ENCODE assay signal across 21 cellular contexts in the genomic region with DNA sequence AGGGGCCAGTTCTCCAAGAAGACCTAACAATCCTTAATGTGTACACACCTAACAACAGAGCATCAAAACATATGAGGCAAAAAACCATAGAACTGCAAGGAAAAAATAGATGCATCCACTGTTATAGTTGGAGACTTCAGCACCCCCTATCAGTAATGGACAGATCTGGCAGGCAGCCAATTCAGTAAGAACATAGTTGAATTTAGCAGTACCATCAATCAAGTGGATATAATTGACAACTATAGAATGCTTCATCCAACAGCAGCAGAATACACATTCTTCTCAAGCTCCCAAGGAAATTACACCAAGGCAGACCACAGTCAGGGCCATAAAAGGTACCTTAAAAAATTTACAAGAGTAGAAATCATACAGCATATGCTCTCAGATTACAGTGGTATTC. TPM values are rescaled to one million over a fixed set of nuclear protein-coding genes. Genes with fewer than 3 reads are reported as not detected.
DNase-seq lines count a peak whose midpoint lies in the region; ATAC-seq lines count a peak whose summit lies in the region.
"Had no signal": no experiment of that assay in that cellular context is flagged by ENCODE, and none has a peak within 500 bp of the region (broad histone marks: within the 10 kb centered on the region; RNA-seq: fewer than 3 reads in every experiment).

No MANE protein-coding gene starts in this region.

- ATAC-seq in GM21447 (IDR thresholded peaks at IDR 0.05; ENCODE audit: unreplicated experiment) (no peak), HG03439 (IDR thresholded peaks at IDR 0.05; ENCODE audit: unreplicated experiment) (no peak)
- ATAC-seq: left colon had no signal

- DNase-seq in NCI-H748 (lab: John Stamatoyannopoulos, UW; ENCODE audit: unreplicated experiment) = peak; percentile 68
- DNase-seq in NCI-H748 treated with DMSO at 0.1 percent for 48 hours (lab: John Stamatoyannopoulos, UW) = no peak
- DNase-seq in NCI-H1417 (lab: John Stamatoyannopoulos, UW) = peak in 2 of 3 experiments; percentile 29 to 82
- DNase-seq in RKO (ENCODE audit: low spot score) = peak; percentile 15
- peak; percentile 38 to 57 for DNase-seq in lung microvascular endothelial cell (ENCODE audit: low read depth in 2 of 2)
- no peak for DNase-seq in central memory CD4-positive, alpha-beta T cell
- DNase-seq: activated CD4-positive, alpha-beta T cell treated with anti-CD3 and anti-CD28 coated beads for 48 hours; activated naive CD4-positive, alpha-beta T cell; activated T-cell treated with anti-CD3 and anti-CD28 coated beads, Interleukin-2, amount 50 U/mL, for 48 hours; adrenal gland; effector memory CD4-positive, alpha-beta T cell; esophagus squamous epithelium; Kasumi-1; left colon; NCI-H1048; NK-92 treated with Interleukin-12 subunit alpha and Interleukin-12 subunit beta, amount 100 ng/mL, for 24 hours; sigmoid colon; stimulated activated CD4-positive, alpha-beta T cell treated with anti-CD3 and anti-CD28 coated beads, Interleukin-15, amount 100 ng/mL, for 24 hours; tibial artery had no signal

RNA-seq across cellular contexts. Expression of gene POLL, which starts 42.2 kb away (rescaled TPM):
- 5.0 and 6.3 TPM in 2 replicates for total RNA-seq in lung microvascular endothelial cell

RNA-seq across cellular contexts. Expression of gene DPCD, which starts 42.2 kb away (rescaled TPM):
- 12.1 and 15.7 TPM in 2 replicates for total RNA-seq in lung microvascular endothelial cell

Comparison
In these comparisons a context has a peak if more than half of its experiments do, and no peak if none do; other contexts are left out.
1. DNase-seq: peak in NCI-H748 (single experiment), NCI-H1417 (2 of 3), RKO (single experiment) and lung microvascular endothelial cell (2 of 2); none in NCI-H748 treated with DMSO at 0.1 percent for 48 hours (single experiment) and central memory CD4-positive, alpha-beta T cell (single experiment).